ENCODE assay signal across 2 cellular contexts in the genomic region with DNA sequence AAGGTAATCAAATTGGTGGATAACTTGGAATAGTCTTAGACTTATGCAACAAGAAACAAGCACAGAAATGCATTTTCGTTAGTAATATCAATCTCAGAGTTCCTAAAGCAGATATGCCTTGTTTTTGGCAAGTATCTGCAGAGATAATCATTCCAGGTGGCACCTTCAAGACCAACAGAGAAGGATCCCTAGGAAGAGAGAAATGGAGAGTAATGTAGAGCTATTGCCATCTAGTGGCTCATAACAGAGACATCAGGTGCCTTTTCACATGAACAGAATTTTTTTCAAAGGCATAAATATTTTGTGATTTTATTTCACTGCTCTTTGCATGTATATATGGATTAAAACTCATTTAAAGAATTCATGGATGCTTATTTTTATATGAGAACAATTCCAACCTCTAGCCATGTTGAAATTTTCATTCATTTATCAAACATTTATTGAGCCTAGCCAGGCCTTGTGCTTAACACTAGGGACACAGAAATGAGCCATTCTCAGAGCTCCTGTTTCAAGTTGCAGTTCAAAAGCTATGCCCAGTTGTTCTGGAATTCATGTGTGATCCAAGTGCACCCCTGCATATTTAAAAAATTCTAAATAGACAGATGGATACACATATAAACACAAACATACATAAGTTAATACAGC.
TF ChIP-seq lines count a peak whose summit lies in the region.

No MANE protein-coding gene starts in this region.

TF ChIP-seq in K562, 482 proteins besides CTCF, POLR2A, EP300 and RAD21 (continued from another document):
- TF ChIP-seq, protein P1, sequence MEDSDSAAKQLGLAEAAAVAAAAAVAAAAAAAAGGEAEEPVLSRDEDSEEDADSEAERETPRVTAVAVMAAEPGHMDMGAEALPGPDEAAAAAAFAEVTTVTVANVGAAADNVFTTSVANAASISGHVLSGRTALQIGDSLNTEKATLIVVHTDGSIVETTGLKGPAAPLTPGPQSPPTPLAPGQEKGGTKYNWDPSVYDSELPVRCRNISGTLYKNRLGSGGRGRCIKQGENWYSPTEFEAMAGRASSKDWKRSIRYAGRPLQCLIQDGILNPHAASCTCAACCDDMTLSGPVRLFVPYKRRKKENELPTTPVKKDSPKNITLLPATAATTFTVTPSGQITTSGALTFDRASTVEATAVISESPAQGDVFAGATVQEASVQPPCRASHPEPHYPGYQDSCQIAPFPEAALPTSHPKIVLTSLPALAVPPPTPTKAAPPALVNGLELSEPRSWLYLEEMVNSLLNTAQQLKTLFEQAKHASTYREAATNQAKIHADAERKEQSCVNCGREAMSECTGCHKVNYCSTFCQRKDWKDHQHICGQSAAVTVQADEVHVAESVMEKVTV (CRISPR knock-in tag; IDR thresholded peaks at IDR 0.05) = no peak
- TF ChIP-seq HDGF (IDR thresholded peaks at IDR 0.05) (no peak), SMARCB1 (IDR thresholded peaks at IDR 0.05; ENCODE audit: insufficient read length, low read depth) (no peak), CHD2 (IDR thresholded peaks at IDR 0.05; ENCODE audit: low read depth, low read length) (no peak), POLR2AphosphoS5 (IDR thresholded peaks at IDR 0.05; ENCODE audit: control insufficient read depth, insufficient read depth, low read depth, low read length) (no peak)
TF ChIP-seq in K562: peak in this region for 0.

TF ChIP-seq in liver, 16 proteins besides CTCF, POLR2A, EP300 and RAD21 (continued from another document):
- TF ChIP-seq, protein P2, sequence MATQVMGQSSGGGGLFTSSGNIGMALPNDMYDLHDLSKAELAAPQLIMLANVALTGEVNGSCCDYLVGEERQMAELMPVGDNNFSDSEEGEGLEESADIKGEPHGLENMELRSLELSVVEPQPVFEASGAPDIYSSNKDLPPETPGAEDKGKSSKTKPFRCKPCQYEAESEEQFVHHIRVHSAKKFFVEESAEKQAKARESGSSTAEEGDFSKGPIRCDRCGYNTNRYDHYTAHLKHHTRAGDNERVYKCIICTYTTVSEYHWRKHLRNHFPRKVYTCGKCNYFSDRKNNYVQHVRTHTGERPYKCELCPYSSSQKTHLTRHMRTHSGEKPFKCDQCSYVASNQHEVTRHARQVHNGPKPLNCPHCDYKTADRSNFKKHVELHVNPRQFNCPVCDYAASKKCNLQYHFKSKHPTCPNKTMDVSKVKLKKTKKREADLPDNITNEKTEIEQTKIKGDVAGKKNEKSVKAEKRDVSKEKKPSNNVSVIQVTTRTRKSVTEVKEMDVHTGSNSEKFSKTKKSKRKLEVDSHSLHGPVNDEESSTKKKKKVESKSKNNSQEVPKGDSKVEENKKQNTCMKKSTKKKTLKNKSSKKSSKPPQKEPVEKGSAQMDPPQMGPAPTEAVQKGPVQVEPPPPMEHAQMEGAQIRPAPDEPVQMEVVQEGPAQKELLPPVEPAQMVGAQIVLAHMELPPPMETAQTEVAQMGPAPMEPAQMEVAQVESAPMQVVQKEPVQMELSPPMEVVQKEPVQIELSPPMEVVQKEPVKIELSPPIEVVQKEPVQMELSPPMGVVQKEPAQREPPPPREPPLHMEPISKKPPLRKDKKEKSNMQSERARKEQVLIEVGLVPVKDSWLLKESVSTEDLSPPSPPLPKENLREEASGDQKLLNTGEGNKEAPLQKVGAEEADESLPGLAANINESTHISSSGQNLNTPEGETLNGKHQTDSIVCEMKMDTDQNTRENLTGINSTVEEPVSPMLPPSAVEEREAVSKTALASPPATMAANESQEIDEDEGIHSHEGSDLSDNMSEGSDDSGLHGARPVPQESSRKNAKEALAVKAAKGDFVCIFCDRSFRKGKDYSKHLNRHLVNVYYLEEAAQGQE (IDR thresholded peaks at IDR 0.05) = no peak
- no peak for TF ChIP-seq EGR1 (IDR thresholded peaks at IDR 0.05; ENCODE audit: low read depth in 2 of 2)
